ENCODE assay signal across 8 cellular contexts in the genomic region with DNA sequence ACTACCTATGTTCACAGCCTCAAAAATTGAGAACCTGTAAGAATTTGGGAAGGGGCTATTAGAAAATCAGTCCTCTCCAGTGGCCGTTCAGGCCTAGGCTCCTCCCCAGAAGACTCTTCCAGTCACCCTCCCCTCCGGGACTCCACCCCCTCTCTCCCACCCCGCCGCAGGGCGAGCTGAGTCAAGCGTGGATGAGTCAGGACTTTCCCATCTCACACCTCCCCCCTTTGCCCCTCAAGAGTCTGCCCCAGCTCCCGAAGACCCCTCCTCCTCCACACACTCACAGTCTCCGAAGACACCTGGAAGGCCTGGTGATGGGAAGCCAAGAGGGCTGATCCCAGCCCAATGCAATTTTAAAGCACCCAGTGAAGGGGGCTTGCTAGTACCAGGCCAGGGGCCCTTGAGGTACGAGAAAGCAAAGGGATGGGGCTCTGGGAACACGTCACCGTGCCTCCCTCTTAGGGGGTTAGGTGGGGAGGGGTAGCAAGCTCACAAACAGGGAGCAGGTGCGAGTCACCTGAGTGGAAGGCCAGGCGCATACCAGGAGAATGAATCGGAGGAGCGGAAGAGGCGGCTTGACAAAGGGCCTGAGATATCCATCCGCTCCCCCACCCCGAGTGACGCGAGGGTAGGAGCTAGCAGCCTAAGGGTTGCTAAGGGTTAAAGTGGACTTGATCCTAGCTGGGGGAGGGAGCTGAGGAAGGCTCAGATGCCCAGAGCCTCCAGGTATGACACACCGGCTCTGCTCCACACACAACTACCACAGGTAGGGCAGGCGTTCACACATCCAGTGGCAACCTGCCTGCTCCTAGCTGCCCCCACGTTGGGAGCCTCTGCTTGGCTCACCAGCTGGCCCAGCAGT. TPM values are rescaled to one million over a fixed set of nuclear protein-coding genes. Genes with fewer than 3 reads are reported as not detected.
DNase-seq lines count a peak whose midpoint lies in the region; ATAC-seq and TF ChIP-seq lines count a peak whose summit lies in the region.

No MANE protein-coding gene starts in this region.

- peaks cover 18% of the 10 kb centered on the region for H3K36me3 Mint-ChIP-seq in GM23338 (ENCODE audit: low read depth)
- H3K36me3 Mint-ChIP-seq in activated naive CD8-positive, alpha-beta T cell treated with anti-CD3 and anti-CD28 coated beads, Interleukin-2, amount 50 U/mL, for 24 hours (ENCODE audit: low read depth), result peaks cover 5% of the 10 kb centered on the region

- no peaks in the 10 kb centered on the region for H3K36me3 ChIP-seq in GM23338 (ENCODE audit: insufficient read depth)
- no peaks in the 10 kb centered on the region for H3K36me3 ChIP-seq in SK-N-MC (ENCODE audit: insufficient read depth, low read length)
- H3K36me3 ChIP-seq in left ventricle myocardium inferior, result peaks cover 13% of the 10 kb centered on the region
- H3K36me3 ChIP-seq in aorta (ENCODE audit: control insufficient read depth in 1 of 2, insufficient read depth in 2 of 2, low read length in 1 of 2), result no peaks in the 10 kb centered on the region

- peak; percentile 18 for ATAC-seq in GM23338
- ATAC-seq in activated naive CD8-positive, alpha-beta T cell treated with anti-CD3 and anti-CD28 coated beads, Interleukin-2, amount 50 U/mL, for 24 hours, result peak; percentile 60
- ATAC-seq in aorta (ENCODE audit: low FRiP score), result peak; percentile 77

- no peaks in the 10 kb centered on the region; the same call in 1 of the 2 replicates for H4K20me1 ChIP-seq in GM23338 (replicated peaks; ENCODE audit: insufficient read depth)

- H3F3A ChIP-seq in GM23338 (replicated peaks; ENCODE audit: low read depth), result peaks cover 26% of the 10 kb centered on the region

- no peaks in the 10 kb centered on the region for H3K9me3 ChIP-seq in SK-N-MC (ENCODE audit: low read depth, low read length)
- H3K9me3 ChIP-seq in left ventricle myocardium inferior (replicated peaks), result no peaks in the 10 kb centered on the region
- no peaks in the 10 kb centered on the region for H3K9me3 ChIP-seq in aorta (ENCODE audit: control insufficient read depth, low read length)

- H2AFZ ChIP-seq in GM23338, result no peak overlapping the region

- DNase-seq in GM23338 (ENCODE audit: low spot score) (peak; percentile 99), SK-N-MC (ENCODE audit: low read depth, low spot score) (no peak), left ventricle myocardium inferior (peak; percentile 77), retinal pigment epithelial cell (ENCODE audit: low read depth) (peak; percentile 87), aorta (peak; percentile 93 to 96), NCI-H2029 treated with DMSO at 0.1 percent for 48 hours (lab: John Stamatoyannopoulos, UW) (no peak), putamen (ENCODE audit: low spot score) (no peak)
- peak; percentile 87 for DNase-seq in activated naive CD8-positive, alpha-beta T cell treated with anti-CD3 and anti-CD28 coated beads, Interleukin-2, amount 50 U/mL, for 24 hours

- peaks cover 74% of the 10 kb centered on the region for H3K79me2 ChIP-seq in GM23338 (replicated peaks; ENCODE audit: insufficient read depth)

- H3K9me2 ChIP-seq in GM23338 (ENCODE audit: insufficient read depth), result no peaks in the 10 kb centered on the region

- H3K27ac ChIP-seq in GM23338 (ENCODE audit: low read depth) (peak overlapping the region; percentile 99), SK-N-MC (peak overlapping the region; percentile 98), left ventricle myocardium inferior (replicated peaks) (peak overlapping the region; percentile 96), aorta (ENCODE audit: low read depth in 1 of 2, low read length in 2 of 2) (peak overlapping the region; percentile 83 to 90)

- H3K27me3 Mint-ChIP-seq in GM23338 (ENCODE audit: insufficient read depth, low read depth, poor library complexity), result peaks cover 29% of the 10 kb centered on the region
- H3K27me3 Mint-ChIP-seq in activated naive CD8-positive, alpha-beta T cell treated with anti-CD3 and anti-CD28 coated beads, Interleukin-2, amount 50 U/mL, for 24 hours, result no peaks in the 10 kb centered on the region

- H3K4me1 ChIP-seq in GM23338 (ENCODE audit: insufficient read depth), result peaks cover 77% of the 10 kb centered on the region
- peaks cover 100% of the 10 kb centered on the region for H3K4me1 ChIP-seq in left ventricle myocardium inferior
- no peaks in the 10 kb centered on the region for H3K4me1 ChIP-seq in aorta (ENCODE audit: control insufficient read depth in 1 of 2, insufficient read depth in 2 of 2, low read length in 2 of 2)

- peak overlapping the region; percentile 81 for H3K9ac ChIP-seq in SK-N-MC (ENCODE audit: insufficient read length)

- H3K4me3 ChIP-seq in GM23338 (peak overlapping the region; percentile 55), SK-N-MC (peak overlapping the region; percentile 70), left ventricle myocardium inferior (peak overlapping the region; percentile 63), retinal pigment epithelial cell (ENCODE audit: low read length) (peak overlapping the region; percentile 13), aorta (ENCODE audit: low read length in 2 of 2) (no peak overlapping the region)

- H3K4me1 Mint-ChIP-seq in GM23338, result peaks cover 72% of the 10 kb centered on the region
- peaks cover 82% of the 10 kb centered on the region for H3K4me1 Mint-ChIP-seq in activated naive CD8-positive, alpha-beta T cell treated with anti-CD3 and anti-CD28 coated beads, Interleukin-2, amount 50 U/mL, for 24 hours

- no peaks in the 10 kb centered on the region for H3K9me3 Mint-ChIP-seq in GM23338
- H3K9me3 Mint-ChIP-seq in activated naive CD8-positive, alpha-beta T cell treated with anti-CD3 and anti-CD28 coated beads, Interleukin-2, amount 50 U/mL, for 24 hours, result no peaks in the 10 kb centered on the region

- H3K4me3 Mint-ChIP-seq in GM23338, result peak overlapping the region; percentile 74
- peak overlapping the region; percentile 81 for H3K4me3 Mint-ChIP-seq in activated naive CD8-positive, alpha-beta T cell treated with anti-CD3 and anti-CD28 coated beads, Interleukin-2, amount 50 U/mL, for 24 hours

- WGBS in aorta, 2 donors, result 14 to 15% methylated on average over 23 of the region's 23 CpGs

- intact Hi-C loops in left ventricle myocardium inferior (cut with micrococcal nuclease), result no loop called here
- intact Hi-C loops in aorta (cut with DNase I), result no loop called here

- peak overlapping the region; percentile 99 for H3K27ac Mint-ChIP-seq in GM23338
- H3K27ac Mint-ChIP-seq in activated naive CD8-positive, alpha-beta T cell treated with anti-CD3 and anti-CD28 coated beads, Interleukin-2, amount 50 U/mL, for 24 hours, result peak overlapping the region; percentile 97

- no peak for TF ChIP-seq CTCF in GM23338 (conservative IDR thresholded peaks at IDR 0.05; ENCODE audit: low read depth in 2 of 2)
- no peak for TF ChIP-seq CTCF in left ventricle myocardium inferior (IDR thresholded peaks at IDR 0.05; ENCODE audit: borderline replicate concordance)
- no peak for TF ChIP-seq CTCF in retinal pigment epithelial cell (conservative IDR thresholded peaks at IDR 0.05; ENCODE audit: low read depth, low read length)

- H3K27me3 ChIP-seq in GM23338 (ENCODE audit: insufficient read depth) (no peaks in the 10 kb centered on the region), left ventricle myocardium inferior (ENCODE audit: low read depth) (no peaks in the 10 kb centered on the region), aorta (ENCODE audit: control insufficient read depth in 1 of 2, insufficient read depth in 2 of 2, low read length in 1 of 2) (no peaks in the 10 kb centered on the region)

- H3K4me2 ChIP-seq in GM23338, result peak overlapping the region; percentile 78

TF ChIP-seq in GM23338, 12 proteins besides CTCF, POLR2A, EP300 and RAD21:
- no peak for TF ChIP-seq ZNF331 (CRISPR knock-in tag; IDR thresholded peaks at IDR 0.05; ENCODE audit: low read depth)
- TF ChIP-seq CREB1 (CRISPR knock-in tag; IDR thresholded peaks at IDR 0.05; ENCODE audit: low read depth), result peak; percentile 76
- TF ChIP-seq, protein P1, sequence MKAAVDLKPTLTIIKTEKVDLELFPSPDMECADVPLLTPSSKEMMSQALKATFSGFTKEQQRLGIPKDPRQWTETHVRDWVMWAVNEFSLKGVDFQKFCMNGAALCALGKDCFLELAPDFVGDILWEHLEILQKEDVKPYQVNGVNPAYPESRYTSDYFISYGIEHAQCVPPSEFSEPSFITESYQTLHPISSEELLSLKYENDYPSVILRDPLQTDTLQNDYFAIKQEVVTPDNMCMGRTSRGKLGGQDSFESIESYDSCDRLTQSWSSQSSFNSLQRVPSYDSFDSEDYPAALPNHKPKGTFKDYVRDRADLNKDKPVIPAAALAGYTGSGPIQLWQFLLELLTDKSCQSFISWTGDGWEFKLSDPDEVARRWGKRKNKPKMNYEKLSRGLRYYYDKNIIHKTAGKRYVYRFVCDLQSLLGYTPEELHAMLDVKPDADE (IDR thresholded peaks at IDR 0.05), result no peak
- TF ChIP-seq POLR2AphosphoS5 (IDR thresholded peaks at IDR 0.05; ENCODE audit: low read depth), result peak; percentile 25; the same call in 1 of the 2 replicates

RNA-seq across cellular contexts. Expression of gene BCL9L, which starts 13.6 kb away (rescaled TPM):
- 24.1 and 35.1 TPM in 2 replicates for total RNA-seq in GM23338 (2014; rRNA removed; shearing (Covaris generic))
- polyA plus RNA-seq in GM23338 (2016; fragmentation: Nextera tagmentation; extraction: Ambion mirVana) (15.9 and 23.6 TPM in 2 replicates), aorta (10 to 100 TPM; 12.5 to 21.1 TPM)
- total RNA-seq in left ventricle myocardium inferior (43.8 TPM), aorta (10 to 100 TPM; 73.5 to 92.9 TPM)

RNA-seq across cellular contexts. Expression of gene CXCR5, which starts 28.4 kb away (rescaled TPM):
- total RNA-seq in GM23338 (2014; rRNA removed; shearing (Covaris generic)), result not detected in 2 replicates
- polyA plus RNA-seq in GM23338 (2016; fragmentation: Nextera tagmentation; extraction: Ambion mirVana) (0.18 and 0.96 TPM in 2 replicates), aorta (under 1 TPM; 0.13 to 0.69 TPM)
- total RNA-seq in left ventricle myocardium inferior (not detected), aorta (under 1 TPM; 0.06 to 0.27 TPM)

RNA-seq across cellular contexts. Expression of gene UPK2, which starts 44.0 kb away (rescaled TPM):
- not detected in 2 replicates for total RNA-seq in GM23338 (2014; rRNA removed; shearing (Covaris generic))
- polyA plus RNA-seq in GM23338 (2016; fragmentation: Nextera tagmentation; extraction: Ambion mirVana), result 0.74 and 1.4 TPM in 2 replicates
- not detected for total RNA-seq in left ventricle myocardium inferior
- total RNA-seq in aorta, result not detected
- not detected for polyA plus RNA-seq in aorta

RNA-seq across cellular contexts. Expression of gene FOXR1, which starts 59.5 kb away (rescaled TPM):
- not detected in 2 replicates for total RNA-seq in GM23338 (2014; rRNA removed; shearing (Covaris generic))
- polyA plus RNA-seq in GM23338 (2016; fragmentation: Nextera tagmentation; extraction: Ambion mirVana), result not detected in 2 replicates
- total RNA-seq in left ventricle myocardium inferior, result not detected
- total RNA-seq in aorta, result not detected
- not detected for polyA plus RNA-seq in aorta

Comparison
In these comparisons a context has a peak if more than half of its experiments do, and no peak if none do; other contexts are left out.
1. ATAC-seq: peak in every context shown above with its lines; median percentile 77 in aorta; 60 in activated naive CD8-positive, alpha-beta T cell treated with anti-CD3 and anti-CD28 coated beads, Interleukin-2, amount 50 U/mL, for 24 hours; 18 in GM23338.
2. DNase-seq: peak in GM23338 (single experiment), activated naive CD8-positive, alpha-beta T cell treated with anti-CD3 and anti-CD28 coated beads, Interleukin-2, amount 50 U/mL, for 24 hours (single experiment), left ventricle myocardium inferior (single experiment), retinal pigment epithelial cell (single experiment) and aorta (2 of 2); none in SK-N-MC (single experiment), NCI-H2029 treated with DMSO at 0.1 percent for 48 hours (single experiment) and putamen (single experiment).
3. H3K4me3 ChIP-seq: peak in GM23338 (single experiment), SK-N-MC (single experiment), left ventricle myocardium inferior (single experiment) and retinal pigment epithelial cell (single experiment); none in aorta (0 of 2).
4. Peak in every context shown above with its lines, with median percentiles within 50 percentile points of each other: H3K27ac ChIP-seq.